In genomic region chr15:51736646-51737537, GRCh38 we compare ENCODE assay signal across 8 cellular contexts. TPM values are rescaled to one million over a fixed set of nuclear protein-coding genes. Genes with fewer than 3 reads are reported as not detected.
A peak's percentile ranks its signal among the peaks of the same experiment; 100 is the strongest.
DNase-seq lines count a peak whose midpoint lies in the region; ATAC-seq and TF ChIP-seq lines count a peak whose summit lies in the region.

No MANE protein-coding gene starts in this region.

- H3K4me2 ChIP-seq in SU-DHL-6 (ENCODE audit: low read depth, low read length, poor library complexity, severe bottlenecking) (peak overlapping the region; percentile 64), skeletal muscle satellite cell (ENCODE audit: low read length) (peak overlapping the region; percentile 87)

- peak; percentile 39 for ATAC-seq in GM19438 (IDR thresholded peaks at IDR 0.05; ENCODE audit: low read depth, unreplicated experiment)

- H3K9ac ChIP-seq in SU-DHL-6 (ENCODE audit: low read length) (peak overlapping the region; percentile 54), iPS-18a (ENCODE audit: low read length) (peak overlapping the region; percentile 11), skeletal muscle satellite cell (ENCODE audit: low read depth, low read length) (peak overlapping the region; percentile 68)

- TF ChIP-seq CTCF in SU-DHL-6 (IDR thresholded peaks at IDR 0.05; ENCODE audit: insufficient read depth, low read length, poor library complexity, severe bottlenecking) (no peak), ascending aorta (IDR thresholded peaks at IDR 0.05) (no peak)

- H3K9me3 ChIP-seq in SU-DHL-6 (ENCODE audit: insufficient read depth, low read length) (no peaks in the 10 kb centered on the region), ascending aorta (no peaks in the 10 kb centered on the region), iPS-18a (ENCODE audit: control insufficient read depth, low read depth, low read length) (no peaks in the 10 kb centered on the region), skeletal muscle satellite cell (replicated peaks; ENCODE audit: low read length) (no peaks in the 10 kb centered on the region)

- H3K27me3 ChIP-seq in SU-DHL-6 (ENCODE audit: low read length) (no peaks in the 10 kb centered on the region), ascending aorta (no peaks in the 10 kb centered on the region), iPS-18a (ENCODE audit: control insufficient read depth, insufficient read depth, low read length) (peaks cover 44% of the 10 kb centered on the region), skeletal muscle satellite cell (ENCODE audit: control insufficient read depth, insufficient read depth, low read length) (no peaks in the 10 kb centered on the region)

- H2AFZ ChIP-seq in SU-DHL-6 (ENCODE audit: low read depth, low read length, severe bottlenecking): peak overlapping the region; percentile 78

- H3K4me1 ChIP-seq in ascending aorta: peaks cover 0 to 4% of the 10 kb centered on the region in 2 donors
- H3K4me1 ChIP-seq in iPS-18a (ENCODE audit: control insufficient read depth, low read depth, low read length): peaks cover 6% of the 10 kb centered on the region
- H3K4me1 ChIP-seq in skeletal muscle satellite cell (ENCODE audit: control insufficient read depth, insufficient read depth, low read length): peaks cover 17% of the 10 kb centered on the region

- H3K4me3 ChIP-seq in SU-DHL-6 (ENCODE audit: insufficient read depth, low read length, poor library complexity, severe bottlenecking) (peak overlapping the region; percentile 56), ascending aorta (peak overlapping the region; percentile 92 to 93), iPS-18a (ENCODE audit: low read length) (peak overlapping the region; percentile 56), skeletal muscle satellite cell (ENCODE audit: low read length) (peak overlapping the region; percentile 84)

- no peaks in the 10 kb centered on the region for H3K79me2 ChIP-seq in SU-DHL-6 (ENCODE audit: insufficient read depth, low read length)

- no peaks in the 10 kb centered on the region for H4K20me1 ChIP-seq in SU-DHL-6 (ENCODE audit: low read depth, low read length)

- DNase-seq in COLO668 (lab: John Stamatoyannopoulos, UW; ENCODE audit: unreplicated experiment): peak; percentile 81
- DNase-seq in HT1080 (ENCODE audit: low read depth): peak; percentile 24
- DNase-seq in ascending aorta (ENCODE audit: low spot score in 2 of 2): peak in 1 of 2 donors; percentile 70
- DNase-seq in GDM1 (lab: John Stamatoyannopoulos, UW): no peak

- H3K36me3 ChIP-seq in SU-DHL-6 (ENCODE audit: low read length): no peaks in the 10 kb centered on the region
- H3K36me3 ChIP-seq in ascending aorta: no peaks in the 10 kb centered on the region
- no peaks in the 10 kb centered on the region for H3K36me3 ChIP-seq in iPS-18a (ENCODE audit: control insufficient read depth, low read depth, low read length)
- no peaks in the 10 kb centered on the region for H3K36me3 ChIP-seq in skeletal muscle satellite cell (ENCODE audit: insufficient read depth, low read length)

- no peaks in the 10 kb centered on the region for H3K9me2 ChIP-seq in SU-DHL-6 (replicated peaks; ENCODE audit: insufficient read depth, low read length)

- peaks cover 12% of the 10 kb centered on the region for H3F3A ChIP-seq in SU-DHL-6 (ENCODE audit: insufficient read depth)

- intact Hi-C loops in ascending aorta (cut with DNase I): loop anchor here (2.0 to 5.0 kb wide), 3 partner anchors 14 to 90 kb away; partner anchors contain the start of genes TMOD2 and TMOD3

- H3K27ac ChIP-seq in SU-DHL-6 (ENCODE audit: low read depth, low read length) (no peak overlapping the region), ascending aorta (peak overlapping the region; percentile 76 to 82), iPS-18a (ENCODE audit: low read length) (no peak overlapping the region)

RNA-seq across cellular contexts. Expression of gene LYSMD2, which starts 0.6 kb away (rescaled TPM):
- total RNA-seq in HT1080 (2014; rRNA removed; shearing (Covaris generic)): 16.5 and 19.3 TPM in 2 replicates
- 13.7 and 14.0 TPM in 2 replicates for polyA plus RNA-seq in HT1080 (2015; cell fraction: cytosol; rRNA removed)
- 6.2 and 9.9 TPM in 2 replicates for polyA plus RNA-seq in HT1080 (2015; cell fraction: nucleus; rRNA removed)
- total RNA-seq in ascending aorta: 45.3 TPM
- 11.4 and 11.9 TPM in 2 replicates for total RNA-seq in skeletal muscle satellite cell (2012; rRNA removed)

RNA-seq across cellular contexts. Expression of gene TMOD2, which starts 14.5 kb away (rescaled TPM):
- total RNA-seq in HT1080 (2014; rRNA removed; shearing (Covaris generic)): 0.73 and 2.2 TPM in 2 replicates
- polyA plus RNA-seq in HT1080 (2015; cell fraction: cytosol; rRNA removed): 0.95 and 1.8 TPM in 2 replicates
- polyA plus RNA-seq in HT1080 (2015; cell fraction: nucleus; rRNA removed): 1.4 and 1.8 TPM in 2 replicates
- total RNA-seq in ascending aorta: 7.0 TPM
- total RNA-seq in skeletal muscle satellite cell (2012; rRNA removed): 6.8 and 8.4 TPM in 2 replicates

RNA-seq across cellular contexts. Expression of gene SCG3, which starts 55.6 kb away (rescaled TPM):
- total RNA-seq in HT1080 (2014; rRNA removed; shearing (Covaris generic)): not detected in 2 replicates
- polyA plus RNA-seq in HT1080 (2015; cell fraction: cytosol; rRNA removed): not detected in 2 replicates
- polyA plus RNA-seq in HT1080 (2015; cell fraction: nucleus; rRNA removed): not detected in 2 replicates
- not detected for total RNA-seq in ascending aorta
- not detected in 2 replicates for total RNA-seq in skeletal muscle satellite cell (2012; rRNA removed)

Comparison
In these comparisons a context has a peak if more than half of its experiments do, and no peak if none do; other contexts are left out.
1. H3K27ac ChIP-seq: peak in ascending aorta (2 of 2); none in SU-DHL-6 (single experiment) and iPS-18a (single experiment).
2. H3K9ac ChIP-seq: peak in every context shown above with its lines; median percentile 68 in skeletal muscle satellite cell; 54 in SU-DHL-6; 11 in iPS-18a.
3. Peak in every context shown above with its lines, with median percentiles within 50 percentile points of each other: H3K4me3 ChIP-seq.